14 cellular contexts compared by ENCODE assay signal in genomic region chr6:138145402-138145801, GRCh38. TPM values are rescaled to one million over a fixed set of nuclear protein-coding genes. Genes with fewer than 3 reads are reported as not detected.
DNase-seq lines count a peak whose midpoint lies in the region; ATAC-seq and TF ChIP-seq lines count a peak whose summit lies in the region.
"Had no signal": no experiment of that assay in that cellular context is flagged by ENCODE, and none has a peak within 500 bp of the region (broad histone marks: within the 10 kb centered on the region; RNA-seq: fewer than 3 reads in every experiment).

No MANE protein-coding gene starts in this region.

- DNase-seq in NOMO-1 (lab: John Stamatoyannopoulos, UW; ENCODE audit: unreplicated experiment in 2 of 2) (peak; percentile 26 to 67), upper lobe of left lung (no peak), CD1c-positive myeloid dendritic cell (ENCODE audit: extremely low spot score) (no peak)
- no peak for DNase-seq in activated naive CD4-positive, alpha-beta T cell treated with Interleukin-2 at 50 U/mL for 16 hours
- DNase-seq: activated naive CD4-positive, alpha-beta T cell treated with anti-CD3 and anti-CD28 coated beads, Interleukin-2, amount 10 ng/mL, durations not matched to agents 7 days and 5 days; Calu3; effector CD4-positive, alpha-beta T cell; left ventricle myocardium superior; WERI-Rb-1 had no signal

- H3K36me3 ChIP-seq in upper lobe of left lung, result no peaks in the 10 kb centered on the region
- H3K36me3 ChIP-seq: WERI-Rb-1 had no signal

- no peak for TF ChIP-seq POLR2A in upper lobe of left lung (IDR thresholded peaks at IDR 0.05)

- 85 to 95% methylated on average over 3 of the region's 3 CpGs for WGBS in upper lobe of left lung, 2 donors

- no peak for TF ChIP-seq EP300 in upper lobe of left lung (IDR thresholded peaks at IDR 0.05)

- no peak overlapping the region for H3K27ac ChIP-seq in upper lobe of left lung
- H3K27ac ChIP-seq: WERI-Rb-1 had no signal

- no peak overlapping the region for H3K4me3 ChIP-seq in upper lobe of left lung

- no peaks in the 10 kb centered on the region for H3K27me3 ChIP-seq in upper lobe of left lung

- no peaks in the 10 kb centered on the region for H3K9me3 ChIP-seq in upper lobe of left lung

- TF ChIP-seq CTCF in upper lobe of left lung (IDR thresholded peaks at IDR 0.05), result no peak

- ATAC-seq in GM18498 (IDR thresholded peaks at IDR 0.05; ENCODE audit: unreplicated experiment) (peak; percentile 74), GM19397 (IDR thresholded peaks at IDR 0.05; ENCODE audit: unreplicated experiment) (peak; percentile 72), HG03060 (IDR thresholded peaks at IDR 0.05; ENCODE audit: low read depth, unreplicated experiment) (peak; percentile 52), HG03039 (IDR thresholded peaks at IDR 0.05; ENCODE audit: unreplicated experiment) (no peak), upper lobe of left lung (ENCODE audit: low FRiP score in 2 of 2) (no peak)
- ATAC-seq: left ventricle myocardium superior, Panc1 had no signal

- no peaks in the 10 kb centered on the region for H3K4me1 ChIP-seq in upper lobe of left lung

RNA-seq across cellular contexts. Expression of gene ARFGEF3, which starts 16.3 kb away (rescaled TPM):
- 10 to 100 TPM; 19.8 to 53.6 (median 30.5) TPM for total RNA-seq in upper lobe of left lung

RNA-seq across cellular contexts. Expression of gene PERP, which starts 38.2 kb away (rescaled TPM):
- total RNA-seq in upper lobe of left lung, result 10 to 100 TPM; 13.6 to 69.8 (median 26.1) TPM

Comparison
In these comparisons a context has a peak if more than half of its experiments do, and no peak if none do; other contexts are left out.
1. ATAC-seq: peak in GM18498 (single experiment), GM19397 (single experiment) and HG03060 (single experiment); none in HG03039 (single experiment) and upper lobe of left lung (0 of 2).
2. DNase-seq: peak in NOMO-1 (2 of 2); none in activated naive CD4-positive, alpha-beta T cell treated with Interleukin-2 at 50 U/mL for 16 hours (single experiment), upper lobe of left lung (0 of 2) and CD1c-positive myeloid dendritic cell (single experiment).